Comparison of ENCODE assay signal across 22 cellular contexts in the genomic region with DNA sequence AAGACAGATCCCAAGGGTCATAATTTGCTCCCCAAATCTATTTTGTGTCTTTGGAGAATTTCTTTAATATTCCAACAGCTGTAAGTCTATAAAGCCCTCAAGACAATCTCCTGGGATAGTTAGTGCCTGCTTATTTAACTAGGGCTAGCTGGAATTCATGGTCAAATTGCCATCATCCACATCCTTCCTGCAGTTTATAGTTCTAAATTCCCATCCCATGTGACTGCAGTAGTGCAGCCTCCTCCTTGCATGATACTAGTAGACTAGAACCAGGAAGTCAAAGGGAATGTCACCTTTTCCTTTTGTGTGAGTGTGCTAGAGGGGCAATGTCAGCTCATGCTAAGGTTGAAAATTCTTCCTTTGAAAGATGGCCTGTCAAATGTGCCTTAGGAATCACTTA.
"Had no signal": no experiment of that assay in that cellular context is flagged by ENCODE, and none has a peak within 500 bp of the region (broad histone marks: within the 10 kb centered on the region; RNA-seq: fewer than 3 reads in every experiment).

No MANE protein-coding gene starts in this region.

- DNase-seq: cortex of kidney; dorsolateral prefrontal cortex; effector CD8-positive, alpha-beta T cell; foreskin melanocyte; head of caudate nucleus; kidney; mammary epithelial cell; naive thymus-derived CD4-positive, alpha-beta T cell; nephron progenitor cell; posterior cingulate gyrus; sigmoid colon; small intestine; stimulated activated CD4-positive, alpha-beta T cell treated with anti-CD3 and anti-CD28 coated beads, Interleukin-12 subunit alpha, Interleukin-12 subunit beta, amount 100 ng/mL, for 4 hours; stimulated activated naive CD4-positive, alpha-beta T cell; stomach; substantia nigra; transverse colon had no signal

- H3K79me2 ChIP-seq: hepatocyte had no signal

- H3K4me3 ChIP-seq: dorsolateral prefrontal cortex, esophagus muscularis mucosa, hepatocyte, right atrium auricular region, sigmoid colon, stomach, thoracic aorta, transverse colon had no signal

- H3K27me3 ChIP-seq: dorsolateral prefrontal cortex, esophagus muscularis mucosa, hepatocyte, neutrophil, right atrium auricular region, sigmoid colon, stomach, transverse colon had no signal

- H2AFZ ChIP-seq: hepatocyte had no signal

- H3K4me2 ChIP-seq: hepatocyte had no signal

- H3K9me3 ChIP-seq: esophagus muscularis mucosa, neutrophil, right atrium auricular region, sigmoid colon, stomach, thoracic aorta, transverse colon had no signal

- H3K36me3 ChIP-seq: esophagus muscularis mucosa, neutrophil, right atrium auricular region, sigmoid colon, stomach, thoracic aorta, transverse colon had no signal

- H3K27ac ChIP-seq: dorsolateral prefrontal cortex, hepatocyte, neutrophil, right atrium auricular region, sigmoid colon, stomach, thoracic aorta, transverse colon had no signal
